ENCODE assay signal across 8 cellular contexts in the genomic region with DNA sequence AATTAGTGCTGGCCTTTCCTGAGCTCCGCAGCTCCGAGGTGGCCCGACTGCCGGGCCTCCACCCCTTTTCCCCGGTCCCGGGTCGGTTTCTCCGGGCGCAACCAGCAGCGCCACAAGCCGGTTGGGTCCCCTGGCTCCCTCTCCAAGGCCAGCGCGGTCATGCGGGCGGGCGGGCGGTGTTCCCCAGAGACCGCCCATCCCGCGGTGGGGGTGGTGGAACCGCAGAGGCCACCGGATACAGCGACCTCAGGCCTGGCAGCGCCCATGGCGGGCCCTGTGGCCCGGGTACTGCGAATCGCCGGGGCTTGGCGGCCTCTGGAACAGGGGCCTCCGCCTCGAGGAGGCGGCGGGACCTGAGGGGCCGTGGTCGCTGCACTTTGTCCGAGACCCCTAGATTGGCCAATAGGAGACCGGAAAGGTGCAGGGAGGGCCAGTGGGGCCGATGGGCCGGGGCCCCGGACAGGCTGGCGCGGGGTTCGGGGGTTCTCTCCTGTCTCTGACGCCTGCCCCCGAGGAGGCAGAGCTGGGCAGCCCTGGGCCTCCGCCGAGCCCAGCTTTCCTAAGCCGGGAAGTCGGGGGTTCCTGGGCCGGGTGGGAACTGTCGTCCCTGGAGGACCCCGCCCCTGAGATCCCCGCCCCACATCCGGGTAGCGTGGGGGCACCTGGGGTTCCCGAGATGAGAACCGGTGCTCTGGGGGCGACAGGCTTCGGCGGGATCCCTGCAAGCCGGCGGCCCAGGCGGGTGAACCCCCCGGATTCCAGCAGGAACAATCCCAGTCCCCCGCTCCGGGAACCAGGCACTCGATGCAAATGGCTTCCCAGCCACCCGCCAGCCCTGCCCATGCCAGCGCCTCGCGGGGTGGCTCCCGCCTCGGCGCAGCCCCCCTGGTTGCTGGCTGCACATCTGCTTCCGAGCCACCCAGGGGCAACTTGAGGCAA.
A peak's percentile ranks its signal among the peaks of the same experiment; 100 is the strongest.
DNase-seq lines count a peak whose midpoint lies in the region; ATAC-seq and TF ChIP-seq lines count a peak whose summit lies in the region.

No MANE protein-coding gene starts in this region.

- H3K27ac ChIP-seq in HUES64 (ENCODE audit: low read depth, low read length) (no peak overlapping the region; the same call in 1 of the 2 replicates), upper lobe of right lung (peak overlapping the region; percentile 86)

- H2AFZ ChIP-seq in neuron (ENCODE audit: low read depth, low read length): peak overlapping the region; percentile 84

- peaks cover 13% of the 10 kb centered on the region for H3K4me1 Mint-ChIP-seq in activated naive CD4-positive, alpha-beta T cell treated with anti-CD3 and anti-CD28 coated beads, Interleukin-2, amount 50 U/mL, for 24 hours

- H3K27me3 Mint-ChIP-seq in activated naive CD4-positive, alpha-beta T cell treated with anti-CD3 and anti-CD28 coated beads, Interleukin-2, amount 50 U/mL, for 24 hours: peaks cover 38% of the 10 kb centered on the region

- H3K4me3 Mint-ChIP-seq in activated naive CD4-positive, alpha-beta T cell treated with anti-CD3 and anti-CD28 coated beads, Interleukin-2, amount 50 U/mL, for 24 hours: peak overlapping the region; percentile 55

- no peak overlapping the region for H3K27ac Mint-ChIP-seq in activated naive CD4-positive, alpha-beta T cell treated with anti-CD3 and anti-CD28 coated beads, Interleukin-2, amount 50 U/mL, for 24 hours

- ATAC-seq in GM18519 (IDR thresholded peaks at IDR 0.05; ENCODE audit: low FRiP score, unreplicated experiment) (peak; percentile 62), Right ventricle myocardium inferior (peak; percentile 96), upper lobe of right lung (peak; percentile 98), GM21526 (IDR thresholded peaks at IDR 0.05; ENCODE audit: low FRiP score, unreplicated experiment) (no peak)

- intact Hi-C loops in Right ventricle myocardium inferior (cut with DNase I) (loop anchor here (2.0 kb wide), 1 partner anchor 293 kb away; the partner anchor contains the start of gene ZSWIM6), upper lobe of right lung (cut with DNase I) (no loop called here)

- peak overlapping the region; percentile 85 for H3K9ac ChIP-seq in HUES64 (ENCODE audit: low read depth, low read length)

- peak; percentile 89 for DNase-seq in Right ventricle myocardium inferior (ENCODE audit: missing footprints)
- DNase-seq in upper lobe of right lung: peak; percentile 93
- DNase-seq in NCI-H1694 treated with DMSO at 0.1 percent for 48 hours (lab: John Stamatoyannopoulos, UW): no peak

- no peaks in the 10 kb centered on the region for H3K9me3 Mint-ChIP-seq in activated naive CD4-positive, alpha-beta T cell treated with anti-CD3 and anti-CD28 coated beads, Interleukin-2, amount 50 U/mL, for 24 hours

- TF ChIP-seq CTCF in upper lobe of right lung (IDR thresholded peaks at IDR 0.05): no peak

- H3K4me1 ChIP-seq in HUES64 (ENCODE audit: insufficient read depth, low read length) (peaks cover 8% of the 10 kb centered on the region; the same call in 1 of the 2 replicates), neuron (ENCODE audit: insufficient read depth, low read length) (peaks cover 18% of the 10 kb centered on the region), upper lobe of right lung (no peaks in the 10 kb centered on the region)

- H3K36me3 ChIP-seq in HUES64 (ENCODE audit: insufficient read depth, low read length) (no peaks in the 10 kb centered on the region), neuron (ENCODE audit: insufficient read depth, low read length) (no peaks in the 10 kb centered on the region), upper lobe of right lung (no peaks in the 10 kb centered on the region)

- H3K9me3 ChIP-seq in HUES64 (ENCODE audit: insufficient read depth, low read depth, low read length) (no peaks in the 10 kb centered on the region), neuron (ENCODE audit: low read length) (no peaks in the 10 kb centered on the region), upper lobe of right lung (no peaks in the 10 kb centered on the region)

- H3K4me3 ChIP-seq in HUES64 (ENCODE audit: low read length) (peak overlapping the region; percentile 72), neuron (ENCODE audit: low read length) (no peak overlapping the region), upper lobe of right lung (peak overlapping the region; percentile 57)

- H3K36me3 Mint-ChIP-seq in activated naive CD4-positive, alpha-beta T cell treated with anti-CD3 and anti-CD28 coated beads, Interleukin-2, amount 50 U/mL, for 24 hours: no peaks in the 10 kb centered on the region

- WGBS in HUES64: 3% methylated on average over 76 of the region's 76 CpGs

- H3K27me3 ChIP-seq in HUES64 (ENCODE audit: insufficient read depth, low read length): peaks cover 7% of the 10 kb centered on the region; the same call in 1 of the 2 replicates
- no peaks in the 10 kb centered on the region for H3K27me3 ChIP-seq in neuron (ENCODE audit: insufficient read depth, low read length)
- H3K27me3 ChIP-seq in upper lobe of right lung: no peaks in the 10 kb centered on the region
